1 cellular context compared by ENCODE assay signal in genomic region chr4:31146366-31146765, GRCh38.
TF ChIP-seq lines count a peak whose summit lies in the region.

No MANE protein-coding gene starts in this region.

TF ChIP-seq in GM23338, 12 proteins besides CTCF, POLR2A, EP300 and RAD21 (continued from another document):
- TF ChIP-seq POLR2AphosphoS5 (IDR thresholded peaks at IDR 0.05; ENCODE audit: low read depth) (no peak), JUNB (IDR thresholded peaks at IDR 0.05; ENCODE audit: unreplicated experiment) (no peak), STAT1 (IDR thresholded peaks at IDR 0.05; ENCODE audit: unreplicated experiment) (no peak), ZNF462 (CRISPR knock-in tag; IDR thresholded peaks at IDR 0.05) (no peak), EZH2 (IDR thresholded peaks at IDR 0.05; ENCODE audit: low read depth, unreplicated experiment) (no peak)
TF ChIP-seq in GM23338: peak in this region for 0.
